Comparison of ENCODE assay signal across 1 cellular context in genomic region chr7:64665980-64666674, GRCh38.
A peak's percentile ranks its signal among the peaks of the same experiment; 100 is the strongest.
TF ChIP-seq lines count a peak whose summit lies in the region.

ZNF107 (plus strand) TSS chr7:64666133; CDS start chr7:64666283, 150 bp downstream.

TF ChIP-seq in WTC11, 78 proteins besides CTCF, POLR2A, EP300 and RAD21 (continued from another document):
- TF ChIP-seq AFF4 (CRISPR knock-in tag; IDR thresholded peaks at IDR 0.05; ENCODE audit: borderline replicate concordance) = no peak
- peak; percentile 45; the same call in 1 of the 2 replicates for TF ChIP-seq MAX (CRISPR knock-in tag; IDR thresholded peaks at IDR 0.05)
- TF ChIP-seq NFYB (CRISPR knock-in tag; conservative IDR thresholded peaks at IDR 0.05; ENCODE audit: low read depth) = peak; percentile 87
- no peak for TF ChIP-seq ESRRA (CRISPR knock-in tag; IDR thresholded peaks at IDR 0.05; ENCODE audit: borderline replicate concordance)
- no peak for TF ChIP-seq CREB1 (CRISPR knock-in tag; IDR thresholded peaks at IDR 0.05)
- TF ChIP-seq USF1 (CRISPR knock-in tag; IDR thresholded peaks at IDR 0.05) = peak; percentile 36; the same call in 1 of the 2 replicates
- TF ChIP-seq FOXP4 (CRISPR knock-in tag; IDR thresholded peaks at IDR 0.05) = no peak
- TF ChIP-seq ARID4B (CRISPR knock-in tag; IDR thresholded peaks at IDR 0.05; ENCODE audit: borderline replicate concordance) = 0 out of 2 replicates have a peak, but pooled peaks have one; percentile 48
